ENCODE assay signal across 1 cellular context in the genomic region with DNA sequence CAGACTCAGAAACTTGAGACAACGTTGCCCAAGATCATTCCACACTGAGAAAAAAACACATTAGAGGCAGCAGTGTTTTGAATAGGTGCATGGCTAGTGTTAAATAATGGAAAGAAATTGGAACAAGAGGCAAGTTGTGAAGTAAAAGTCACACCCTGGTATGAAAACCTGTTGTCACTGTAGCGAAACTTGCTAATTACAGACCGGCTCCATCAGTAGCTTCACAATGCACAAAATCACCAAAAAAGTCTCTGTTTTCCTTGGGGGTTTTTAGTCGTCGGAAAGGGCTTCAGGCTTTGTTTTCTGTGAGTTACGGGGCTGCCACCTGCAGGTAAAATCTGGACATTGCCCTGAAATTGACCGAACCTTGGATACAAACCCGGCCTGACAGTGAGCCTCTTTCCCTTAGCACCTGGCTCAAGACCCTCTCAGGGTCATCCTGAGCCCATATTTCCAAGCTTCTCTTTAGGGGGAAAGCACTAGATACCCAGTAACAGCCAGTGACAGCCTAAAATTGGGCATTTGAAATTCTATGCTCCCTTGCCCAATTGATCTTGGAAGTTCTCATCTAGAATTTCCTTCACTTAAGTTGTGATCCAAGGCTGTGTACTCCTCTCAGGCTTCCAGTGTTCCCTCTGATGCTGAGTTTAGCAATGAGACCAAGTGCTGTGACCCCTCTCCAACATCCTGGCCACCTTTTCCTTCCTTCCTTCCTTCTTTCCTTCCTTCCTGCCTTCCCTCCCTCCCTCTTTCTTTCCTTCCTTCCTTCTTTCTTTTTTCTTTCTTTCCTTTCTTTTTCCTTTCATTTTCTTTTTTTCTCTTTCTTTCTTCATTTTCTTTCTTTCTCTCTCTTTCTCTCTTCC.
TF ChIP-seq lines count a peak whose summit lies in the region.

No MANE protein-coding gene starts in this region.

TF ChIP-seq in K562, 482 proteins besides CTCF, POLR2A, EP300 and RAD21 (continued from another document and continues in another):
- TF ChIP-seq, protein P1, sequence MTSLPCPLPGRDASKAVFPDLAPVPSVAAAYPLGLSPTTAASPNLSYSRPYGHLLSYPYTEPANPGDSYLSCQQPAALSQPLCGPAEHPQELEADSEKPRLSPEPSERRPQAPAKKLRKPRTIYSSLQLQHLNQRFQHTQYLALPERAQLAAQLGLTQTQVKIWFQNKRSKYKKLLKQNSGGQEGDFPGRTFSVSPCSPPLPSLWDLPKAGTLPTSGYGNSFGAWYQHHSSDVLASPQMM (CRISPR knock-in tag; IDR thresholded peaks at IDR 0.05), result no peak
- TF ChIP-seq ZNF143 (CRISPR knock-in tag; IDR thresholded peaks at IDR 0.05) (no peak), HMBOX1 (IDR thresholded peaks at IDR 0.05) (0 out of 2 replicates have a peak, but pooled peaks have one; percentile 30), CBX2 (IDR thresholded peaks at IDR 0.05; ENCODE audit: insufficient read depth, low read length, poor library complexity, severe bottlenecking) (no peak), SETDB1 (IDR thresholded peaks at IDR 0.05; ENCODE audit: low read length) (no peak), FOSL1 (tag; conservative IDR thresholded peaks at IDR 0.05) (no peak), HNRNPH1 (optimal IDR thresholded peaks at IDR 0.05; ENCODE audit: low read depth, low read length) (no peak), MTA3 (IDR thresholded peaks at IDR 0.05; ENCODE audit: borderline replicate concordance) (no peak), RAD51 (IDR thresholded peaks at IDR 0.05; ENCODE audit: borderline replicate concordance, low read depth) (no peak), RB1 (IDR thresholded peaks at IDR 0.05; ENCODE audit: low read depth) (peak; percentile 68; the same call in 1 of the 2 replicates), PATZ1 (CRISPR knock-in tag; IDR thresholded peaks at IDR 0.05; ENCODE audit: borderline replicate concordance) (no peak), NFIX (CRISPR knock-in tag; IDR thresholded peaks at IDR 0.05; ENCODE audit: low read depth) (no peak), C11orf30 (IDR thresholded peaks at IDR 0.05; ENCODE audit: low read depth) (no peak), SMC3 (conservative IDR thresholded peaks at IDR 0.05; ENCODE audit: insufficient read depth, low read depth, low read length) (peak; percentile 87), NR2C1 (IDR thresholded peaks at IDR 0.05) (no peak), NR2C1 (tag; IDR thresholded peaks at IDR 0.05) (no peak), ZNF280B (CRISPR knock-in tag; IDR thresholded peaks at IDR 0.05) (no peak), PRPF4 (IDR thresholded peaks at IDR 0.05; ENCODE audit: insufficient read depth, low read depth, low read length, poor library complexity, severe bottlenecking) (no peak), STAT6 (CRISPR knock-in tag; IDR thresholded peaks at IDR 0.05) (no peak), ZNF830 (CRISPR knock-in tag; IDR thresholded peaks at IDR 0.05) (no peak), ZNF696 (CRISPR knock-in tag; conservative IDR thresholded peaks at IDR 0.05) (no peak), ZNF140 (CRISPR knock-in tag; IDR thresholded peaks at IDR 0.05) (no peak), ZNF398 (CRISPR knock-in tag; IDR thresholded peaks at IDR 0.05) (no peak), POLR2AphosphoS5 (IDR thresholded peaks at IDR 0.05; ENCODE audit: control insufficient read depth, insufficient read depth, low read depth, low read length) (no peak), ETS2 (tag; IDR thresholded peaks at IDR 0.05; ENCODE audit: borderline replicate concordance, poor library complexity, severe bottlenecking) (no peak), CBFA2T3 (IDR thresholded peaks at IDR 0.05) (no peak), UBTF (IDR thresholded peaks at IDR 0.05; ENCODE audit: borderline replicate concordance in 1 of 2, low read depth in 2 of 2, low read length in 2 of 2) (0 out of 4 replicates have a peak, but pooled peaks of 1 of the 2 experiments have one; percentile 28), ATF1 (CRISPR knock-in tag; IDR thresholded peaks at IDR 0.05) (no peak), ATF1 (tag; IDR thresholded peaks at IDR 0.05) (no peak), NR2F6 (CRISPR knock-in tag; IDR thresholded peaks at IDR 0.05) (no peak)
- TF ChIP-seq, protein P2, sequence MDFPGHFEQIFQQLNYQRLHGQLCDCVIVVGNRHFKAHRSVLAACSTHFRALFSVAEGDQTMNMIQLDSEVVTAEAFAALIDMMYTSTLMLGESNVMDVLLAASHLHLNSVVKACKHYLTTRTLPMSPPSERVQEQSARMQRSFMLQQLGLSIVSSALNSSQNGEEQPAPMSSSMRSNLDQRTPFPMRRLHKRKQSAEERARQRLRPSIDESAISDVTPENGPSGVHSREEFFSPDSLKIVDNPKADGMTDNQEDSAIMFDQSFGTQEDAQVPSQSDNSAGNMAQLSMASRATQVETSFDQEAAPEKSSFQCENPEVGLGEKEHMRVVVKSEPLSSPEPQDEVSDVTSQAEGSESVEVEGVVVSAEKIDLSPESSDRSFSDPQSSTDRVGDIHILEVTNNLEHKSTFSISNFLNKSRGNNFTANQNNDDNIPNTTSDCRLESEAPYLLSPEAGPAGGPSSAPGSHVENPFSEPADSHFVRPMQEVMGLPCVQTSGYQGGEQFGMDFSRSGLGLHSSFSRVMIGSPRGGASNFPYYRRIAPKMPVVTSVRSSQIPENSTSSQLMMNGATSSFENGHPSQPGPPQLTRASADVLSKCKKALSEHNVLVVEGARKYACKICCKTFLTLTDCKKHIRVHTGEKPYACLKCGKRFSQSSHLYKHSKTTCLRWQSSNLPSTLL (IDR thresholded peaks at IDR 0.05), result 0 out of 2 replicates have a peak, but pooled peaks have one; percentile 23
- TF ChIP-seq, protein P3, sequence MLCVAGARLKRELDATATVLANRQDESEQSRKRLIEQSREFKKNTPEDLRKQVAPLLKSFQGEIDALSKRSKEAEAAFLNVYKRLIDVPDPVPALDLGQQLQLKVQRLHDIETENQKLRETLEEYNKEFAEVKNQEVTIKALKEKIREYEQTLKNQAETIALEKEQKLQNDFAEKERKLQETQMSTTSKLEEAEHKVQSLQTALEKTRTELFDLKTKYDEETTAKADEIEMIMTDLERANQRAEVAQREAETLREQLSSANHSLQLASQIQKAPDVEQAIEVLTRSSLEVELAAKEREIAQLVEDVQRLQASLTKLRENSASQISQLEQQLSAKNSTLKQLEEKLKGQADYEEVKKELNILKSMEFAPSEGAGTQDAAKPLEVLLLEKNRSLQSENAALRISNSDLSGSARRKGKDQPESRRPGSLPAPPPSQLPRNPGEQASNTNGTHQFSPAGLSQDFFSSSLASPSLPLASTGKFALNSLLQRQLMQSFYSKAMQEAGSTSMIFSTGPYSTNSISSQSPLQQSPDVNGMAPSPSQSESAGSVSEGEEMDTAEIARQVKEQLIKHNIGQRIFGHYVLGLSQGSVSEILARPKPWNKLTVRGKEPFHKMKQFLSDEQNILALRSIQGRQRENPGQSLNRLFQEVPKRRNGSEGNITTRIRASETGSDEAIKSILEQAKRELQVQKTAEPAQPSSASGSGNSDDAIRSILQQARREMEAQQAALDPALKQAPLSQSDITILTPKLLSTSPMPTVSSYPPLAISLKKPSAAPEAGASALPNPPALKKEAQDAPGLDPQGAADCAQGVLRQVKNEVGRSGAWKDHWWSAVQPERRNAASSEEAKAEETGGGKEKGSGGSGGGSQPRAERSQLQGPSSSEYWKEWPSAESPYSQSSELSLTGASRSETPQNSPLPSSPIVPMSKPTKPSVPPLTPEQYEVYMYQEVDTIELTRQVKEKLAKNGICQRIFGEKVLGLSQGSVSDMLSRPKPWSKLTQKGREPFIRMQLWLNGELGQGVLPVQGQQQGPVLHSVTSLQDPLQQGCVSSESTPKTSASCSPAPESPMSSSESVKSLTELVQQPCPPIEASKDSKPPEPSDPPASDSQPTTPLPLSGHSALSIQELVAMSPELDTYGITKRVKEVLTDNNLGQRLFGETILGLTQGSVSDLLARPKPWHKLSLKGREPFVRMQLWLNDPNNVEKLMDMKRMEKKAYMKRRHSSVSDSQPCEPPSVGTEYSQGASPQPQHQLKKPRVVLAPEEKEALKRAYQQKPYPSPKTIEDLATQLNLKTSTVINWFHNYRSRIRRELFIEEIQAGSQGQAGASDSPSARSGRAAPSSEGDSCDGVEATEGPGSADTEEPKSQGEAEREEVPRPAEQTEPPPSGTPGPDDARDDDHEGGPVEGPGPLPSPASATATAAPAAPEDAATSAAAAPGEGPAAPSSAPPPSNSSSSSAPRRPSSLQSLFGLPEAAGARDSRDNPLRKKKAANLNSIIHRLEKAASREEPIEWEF (CRISPR knock-in tag; IDR thresholded peaks at IDR 0.05), result no peak
